8 cellular contexts compared by ENCODE assay signal in the genomic region with DNA sequence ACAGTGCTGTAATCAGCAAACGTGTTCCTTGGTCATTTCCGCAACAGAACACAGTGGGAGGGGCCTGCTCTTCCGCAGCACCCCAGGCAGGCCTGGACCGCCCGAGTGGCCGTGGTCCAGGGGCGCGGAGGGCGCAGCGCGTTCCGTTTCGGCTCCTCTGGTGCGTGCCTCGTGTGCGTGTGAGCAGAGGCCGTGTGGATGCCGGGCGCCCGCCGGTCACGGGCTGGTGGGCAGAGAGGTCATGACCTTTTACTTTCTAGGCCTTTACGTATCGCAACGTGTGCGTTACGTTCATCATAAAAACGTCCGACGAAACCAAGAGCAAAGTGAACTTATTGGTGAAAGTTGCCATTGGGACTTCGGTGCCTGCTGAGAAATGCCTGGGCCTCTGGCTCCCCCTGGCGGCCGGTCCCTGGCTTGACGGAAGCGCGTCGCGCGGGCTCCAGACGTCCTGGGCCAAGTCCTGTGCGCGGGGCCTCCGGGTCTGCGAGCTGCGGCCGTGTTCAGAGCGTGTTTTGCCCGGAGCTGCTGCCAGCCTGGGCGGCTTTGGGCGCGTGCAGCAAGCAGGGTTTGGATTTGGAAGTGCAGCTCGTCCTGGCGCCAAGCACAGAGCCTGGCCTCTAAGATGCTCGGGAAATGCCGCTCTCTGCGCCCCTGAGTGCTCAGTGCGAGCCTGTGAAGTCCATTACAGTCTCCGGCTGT. TPM values are rescaled to one million over a fixed set of nuclear protein-coding genes. Genes with fewer than 3 reads are reported as not detected.
A peak's percentile ranks its signal among the peaks of the same experiment; 100 is the strongest.
DNase-seq lines count a peak whose midpoint lies in the region; ATAC-seq and TF ChIP-seq lines count a peak whose summit lies in the region.

No MANE protein-coding gene starts in this region.

- H3K27ac ChIP-seq in OCI-LY1 (ENCODE audit: low read depth, low read length, poor library complexity, severe bottlenecking), result no peak overlapping the region

- no peak overlapping the region for H3K4me3 ChIP-seq in OCI-LY1 (ENCODE audit: low read depth, low read length, poor library complexity, severe bottlenecking)

- peak; percentile 43 for DNase-seq in DMS153 treated with DMSO at 0.1 percent for 48 hours (lab: John Stamatoyannopoulos, UW; ENCODE audit: unreplicated experiment)
- peak; percentile 86 for DNase-seq in activated T-cell treated with anti-CD3 and anti-CD28 coated beads for 1 hour (ENCODE audit: low read depth)
- peak; percentile 98 for DNase-seq in epidermal melanocyte (ENCODE audit: insufficient read length, low spot score)
- peak; percentile 85 for DNase-seq in mucosa of gallbladder (ENCODE audit: low spot score)
- peak; percentile 71 to 72 for DNase-seq in stimulated activated CD8-positive, alpha-beta memory T cell treated with anti-CD3 and anti-CD28 coated beads, Interleukin-4, amount 100 ng/mL, for 1 hour (ENCODE audit: low read depth in 2 of 2, low spot score in 1 of 2)

- H3K9ac ChIP-seq in OCI-LY1 (ENCODE audit: low read length), result no peak overlapping the region

- H3K9me3 ChIP-seq in OCI-LY1 (ENCODE audit: low read length), result no peaks in the 10 kb centered on the region

- H3K4me1 ChIP-seq in OCI-LY1 (ENCODE audit: insufficient read depth, low read length, severe bottlenecking), result no peaks in the 10 kb centered on the region

- H4K20me1 ChIP-seq in OCI-LY1 (ENCODE audit: insufficient read depth, low read length), result no peaks in the 10 kb centered on the region

- H3K27me3 ChIP-seq in OCI-LY1 (ENCODE audit: insufficient read depth, low read length), result no peaks in the 10 kb centered on the region

- no peaks in the 10 kb centered on the region for H3K79me2 ChIP-seq in OCI-LY1 (ENCODE audit: insufficient read depth, low read length)

- no peak overlapping the region for H2AFZ ChIP-seq in OCI-LY1 (ENCODE audit: low read length)

- H3F3A ChIP-seq in OCI-LY1 (ENCODE audit: insufficient read depth, low read length), result no peaks in the 10 kb centered on the region

- H3K36me3 ChIP-seq in OCI-LY1 (ENCODE audit: insufficient read depth, low read length), result no peaks in the 10 kb centered on the region

- H3K9me2 ChIP-seq in OCI-LY1 (ENCODE audit: low read depth, low read length), result no peaks in the 10 kb centered on the region

- peak; percentile 52 for ATAC-seq in HG03139 (IDR thresholded peaks at IDR 0.05; ENCODE audit: unreplicated experiment)
- no peak for ATAC-seq in GM19395 (IDR thresholded peaks at IDR 0.05; ENCODE audit: unreplicated experiment)

- H3K4me2 ChIP-seq in OCI-LY1 (ENCODE audit: low read length), result no peak overlapping the region

- TF ChIP-seq CTCF in OCI-LY1 (IDR thresholded peaks at IDR 0.05; ENCODE audit: low read length), result peak; percentile 81

RNA-seq across cellular contexts. Expression of a gene that starts 34.4 kb away (rescaled TPM):
- total RNA-seq in mucosa of gallbladder, result 172 TPM

Comparison
In these comparisons a context has a peak if more than half of its experiments do, and no peak if none do; other contexts are left out.
1. DNase-seq: peak in every context shown above with its lines; median percentile 98 in epidermal melanocyte; 86 in activated T-cell treated with anti-CD3 and anti-CD28 coated beads for 1 hour; 85 in mucosa of gallbladder; 72 in stimulated activated CD8-positive, alpha-beta memory T cell treated with anti-CD3 and anti-CD28 coated beads, Interleukin-4, amount 100 ng/mL, for 1 hour; 43 in DMS153 treated with DMSO at 0.1 percent for 48 hours.